ENCODE assay signal across 7 cellular contexts in genomic region chr11:67400251-67400941, GRCh38. TPM values are rescaled to one million over a fixed set of nuclear protein-coding genes. Genes with fewer than 3 reads are reported as not detected.
DNase-seq lines count a peak whose midpoint lies in the region; ATAC-seq, FAIRE-seq and TF ChIP-seq lines count a peak whose summit lies in the region.

No MANE protein-coding gene starts in this region.

- WGBS in thymus, result 75% methylated on average over 23 of the region's 23 CpGs

- TF ChIP-seq CTCF in astrocyte (IDR thresholded peaks at IDR 0.05; ENCODE audit: insufficient read depth, low read depth, low read length), result no peak

- H3K9ac ChIP-seq in Karpas-422 (ENCODE audit: low read length), result peak overlapping the region; percentile 88
- H3K9ac ChIP-seq in astrocyte (ENCODE audit: low read length), result peak overlapping the region; percentile 96

- H3K36me3 ChIP-seq in Karpas-422 (ENCODE audit: insufficient read depth, low read length) (peaks cover 26% of the 10 kb centered on the region; the same call in 1 of the 2 replicates), astrocyte (ENCODE audit: insufficient read depth, low read length) (peaks cover 2% of the 10 kb centered on the region), thymus (ENCODE audit: control insufficient read depth, insufficient read depth) (peaks cover 51% of the 10 kb centered on the region)

- H3K27ac ChIP-seq in Karpas-422 (ENCODE audit: low read length), result peak overlapping the region; percentile 86
- no peak overlapping the region for H3K27ac ChIP-seq in astrocyte (ENCODE audit: low read depth, low read length)
- H3K27ac ChIP-seq in thymus (ENCODE audit: low read depth), result peak overlapping the region; percentile 86

- no peak overlapping the region for H2AFZ ChIP-seq in Karpas-422 (ENCODE audit: low read length)
- no peak overlapping the region for H2AFZ ChIP-seq in astrocyte (ENCODE audit: low read depth, low read length)

- H3K4me2 ChIP-seq in Karpas-422 (ENCODE audit: low read depth, low read length, poor library complexity, severe bottlenecking), result peak overlapping the region; percentile 80
- peak overlapping the region; percentile 98 for H3K4me2 ChIP-seq in astrocyte (ENCODE audit: low read length)

- H3K4me3 Mint-ChIP-seq in astrocyte (ENCODE audit: unreplicated experiment), result peak overlapping the region; percentile 87

- no peak for FAIRE-seq in astrocyte (lab: Jason Lieb, UNC)

- H3K9me3 Mint-ChIP-seq in astrocyte (ENCODE audit: unreplicated experiment), result no peaks in the 10 kb centered on the region

- H3K4me3 ChIP-seq in Karpas-422 (ENCODE audit: low read length), result peak overlapping the region; percentile 82
- H3K4me3 ChIP-seq in astrocyte (ENCODE audit: insufficient read depth, low read depth, low read length), result peak overlapping the region; percentile 89
- peak overlapping the region; percentile 84 for H3K4me3 ChIP-seq in thymus (ENCODE audit: low read length)

- H3K9me3 ChIP-seq in Karpas-422 (ENCODE audit: low read length) (no peaks in the 10 kb centered on the region), astrocyte (ENCODE audit: insufficient read depth, low read depth, low read length) (no peaks in the 10 kb centered on the region), thymus (ENCODE audit: control insufficient read depth) (no peaks in the 10 kb centered on the region)

- peak overlapping the region; percentile 75 for H3K27ac Mint-ChIP-seq in astrocyte (ENCODE audit: unreplicated experiment)

- peaks cover 18% of the 10 kb centered on the region for H3K36me3 Mint-ChIP-seq in astrocyte (ENCODE audit: low read depth, unreplicated experiment)

- peaks cover 34% of the 10 kb centered on the region for H3K79me2 ChIP-seq in Karpas-422 (ENCODE audit: low read length)
- H3K79me2 ChIP-seq in astrocyte (ENCODE audit: insufficient read depth, low read length), result peaks cover 40% of the 10 kb centered on the region

- H4K20me1 ChIP-seq in Karpas-422 (ENCODE audit: insufficient read depth, low read depth, low read length), result peaks cover 13% of the 10 kb centered on the region; the same call in 1 of the 2 replicates
- peaks cover 32% of the 10 kb centered on the region for H4K20me1 ChIP-seq in astrocyte (ENCODE audit: insufficient read depth, low read length)

- H3K4me1 ChIP-seq in Karpas-422 (ENCODE audit: low read length) (peaks cover 48% of the 10 kb centered on the region), astrocyte (ENCODE audit: insufficient read depth, low read length) (peaks cover 17% of the 10 kb centered on the region), thymus (ENCODE audit: control insufficient read depth, insufficient read depth, low read length) (peaks cover 27% of the 10 kb centered on the region)

- DNase-seq in Karpas-422 (no peak), astrocyte (ENCODE audit: low read depth) (no peak), left lobe of liver (ENCODE audit: low spot score) (no peak), inferior parietal cortex (ENCODE audit: extremely low spot score) (no peak)

- ATAC-seq in left lobe of liver (peak; percentile 1), HG02798 (IDR thresholded peaks at IDR 0.05; ENCODE audit: poor library complexity, unreplicated experiment) (no peak), GM21737 (IDR thresholded peaks at IDR 0.05; ENCODE audit: unreplicated experiment) (no peak)

- no peaks in the 10 kb centered on the region for H3K27me3 Mint-ChIP-seq in astrocyte (ENCODE audit: low read depth, unreplicated experiment)

- H3K9me2 ChIP-seq in Karpas-422 (replicated peaks; ENCODE audit: insufficient read depth, low read length), result no peaks in the 10 kb centered on the region

- peaks cover 10% of the 10 kb centered on the region for H3K4me1 Mint-ChIP-seq in astrocyte (ENCODE audit: low read depth, unreplicated experiment)

- H3K27me3 ChIP-seq in Karpas-422 (ENCODE audit: low read length) (no peaks in the 10 kb centered on the region), astrocyte (ENCODE audit: insufficient read depth, low read length) (no peaks in the 10 kb centered on the region), thymus (ENCODE audit: control insufficient read depth, insufficient read depth) (no peaks in the 10 kb centered on the region)

RNA-seq across cellular contexts. Expression of gene PPP1CA, which starts 1.3 kb away (rescaled TPM):
- 218 and 332 TPM in 2 replicates for total RNA-seq in Karpas-422 (2014; rRNA removed; shearing (Covaris generic); ENCODE audit: low replicate concordance)
- total RNA-seq in astrocyte (157 and 159 TPM in 2 replicates), left lobe of liver (63.1 TPM)
- polyA plus RNA-seq in thymus, result 141 TPM

RNA-seq across cellular contexts. Expression of gene TBC1D10C, which starts 3.5 kb away (rescaled TPM):
- total RNA-seq in Karpas-422 (2014; rRNA removed; shearing (Covaris generic); ENCODE audit: low replicate concordance), result 52.4 and 122 TPM in 2 replicates
- 0.16 TPM in 1 of 2 replicates, not detected in the other for total RNA-seq in astrocyte
- total RNA-seq in left lobe of liver, result 1.1 TPM
- 318 TPM for polyA plus RNA-seq in thymus

RNA-seq across cellular contexts. Expression of gene RAD9A, which starts 8.6 kb away (rescaled TPM):
- 14.8 and 19.2 TPM in 2 replicates for total RNA-seq in Karpas-422 (2014; rRNA removed; shearing (Covaris generic); ENCODE audit: low replicate concordance)
- total RNA-seq in astrocyte (9.2 and 9.4 TPM in 2 replicates), left lobe of liver (14.9 TPM)
- 35.2 TPM for polyA plus RNA-seq in thymus

RNA-seq across cellular contexts. Expression of gene CARNS1, which starts 15.1 kb away (rescaled TPM):
- 0.18 TPM in 1 of 2 replicates, not detected in the other for total RNA-seq in Karpas-422 (2014; rRNA removed; shearing (Covaris generic); ENCODE audit: low replicate concordance)
- 0.10 and 0.23 TPM in 2 replicates for total RNA-seq in astrocyte
- total RNA-seq in left lobe of liver, result 0.28 TPM
- polyA plus RNA-seq in thymus, result 1.7 TPM

RNA-seq across cellular contexts. Expression of gene CLCF1, which starts 27.0 kb away (rescaled TPM):
- 6.4 and 13.9 TPM in 2 replicates for total RNA-seq in Karpas-422 (2014; rRNA removed; shearing (Covaris generic); ENCODE audit: low replicate concordance)
- total RNA-seq in astrocyte (17.4 and 17.6 TPM in 2 replicates), left lobe of liver (0.43 TPM)
- polyA plus RNA-seq in thymus, result 2.0 TPM

Comparison
In these comparisons a context has a peak if more than half of its experiments do, and no peak if none do; other contexts are left out.
1. RNA of gene TBC1D10C, which starts 3.5 kb away (total RNA-seq): 52.4 to 122 TPM in Karpas-422; 1.1 TPM in left lobe of liver (single experiment) and 0.16 TPM in astrocyte; every median in the first group is over 10 times any median in the second.
2. Peak in every context shown above with its lines, with median percentiles within 50 percentile points of each other: H3K4me3 ChIP-seq.